ENCODE assay signal across 8 cellular contexts in the genomic region with DNA sequence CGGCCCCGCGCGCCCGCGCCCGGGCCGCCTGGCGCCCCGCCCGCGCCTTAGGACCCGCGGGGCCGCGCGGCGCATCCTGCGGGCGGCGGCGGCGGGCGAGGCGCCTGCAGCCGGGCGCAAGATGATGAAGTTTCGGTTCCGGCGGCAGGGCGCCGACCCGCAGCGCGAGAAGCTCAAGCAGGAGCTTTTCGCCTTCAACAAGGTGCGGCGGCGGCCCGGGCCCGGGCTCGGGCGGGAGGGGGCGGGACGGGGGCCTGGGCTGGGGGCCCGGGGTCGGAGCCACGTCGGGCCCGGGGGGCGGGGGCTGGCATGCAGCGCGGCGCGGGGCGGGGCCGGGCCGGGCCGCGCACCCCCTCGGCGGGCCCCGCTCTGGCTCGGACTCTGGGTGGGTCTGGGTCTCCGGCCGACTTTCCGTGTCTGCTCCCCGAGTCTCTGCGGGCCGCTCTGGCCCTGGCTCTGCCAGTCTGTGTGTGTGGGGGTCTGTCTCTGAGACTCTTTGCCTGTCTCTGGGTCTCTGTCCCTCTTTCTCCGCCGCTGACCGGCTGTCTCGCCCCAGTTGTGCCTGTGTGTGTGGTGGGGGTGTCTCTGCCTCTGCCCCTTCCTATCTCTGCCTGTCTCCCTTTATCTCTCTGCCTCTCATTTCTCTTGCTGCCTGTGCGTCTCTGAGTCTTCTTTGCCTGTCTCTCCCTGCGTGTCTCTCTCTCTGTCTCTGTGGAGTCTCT. TPM values are rescaled to one million over a fixed set of nuclear protein-coding genes. Genes with fewer than 3 reads are reported as not detected.
A peak's percentile ranks its signal among the peaks of the same experiment; 100 is the strongest.
DNase-seq lines count a peak whose midpoint lies in the region; ATAC-seq lines count a peak whose summit lies in the region.

A gene (plus strand): TSS at position 74 of the 722 bp plus-strand sequence. CDS start 48 bp downstream, at position 122.

- H3K4me3 Mint-ChIP-seq in T-helper 17 cell = peak within 1 kb of the TSS; percentile 100

- ATAC-seq in HG02884 (IDR thresholded peaks at IDR 0.05; ENCODE audit: unreplicated experiment) (peak; percentile 23), T-helper 17 cell (no peak), esophagus mucosa (peak; percentile 3)

- DNase-seq in NCI-H1694 treated with DMSO at 0.1 percent for 48 hours (lab: John Stamatoyannopoulos, UW) = peak; percentile 6
- no peak for DNase-seq in NCI-H1694 (lab: John Stamatoyannopoulos, UW)
- no peak for DNase-seq in T-helper 17 cell
- DNase-seq in effector CD8-positive, alpha-beta T cell (lab: John Stamatoyannopoulos, UW) = no peak
- no peak for DNase-seq in effector CD4-positive, alpha-beta T cell

- H3K9me3 ChIP-seq in T-helper 17 cell (ENCODE audit: control insufficient read depth, low read length, poor library complexity, severe bottlenecking) (no peaks in the 10 kb centered on the region), neuron (ENCODE audit: low read length) (no peaks in the 10 kb centered on the region)

- no peaks in the 10 kb centered on the region for H3K36me3 ChIP-seq in neuron (ENCODE audit: insufficient read depth, low read length)

- peak within 1 kb of the TSS; percentile 30 for H2AFZ ChIP-seq in neuron (ENCODE audit: low read depth, low read length)

- H3K27me3 Mint-ChIP-seq in T-helper 17 cell = no peaks in the 10 kb centered on the region

- H3K4me3 ChIP-seq in neuron (ENCODE audit: low read length) = peak within 1 kb of the TSS; percentile 86

- peaks cover 48% of the 10 kb centered on the region for H3K4me1 ChIP-seq in neuron (ENCODE audit: insufficient read depth, low read length)

- H3K36me3 Mint-ChIP-seq in T-helper 17 cell (ENCODE audit: low read depth) = peaks cover 3% of the 10 kb centered on the region

- H3K27ac Mint-ChIP-seq in T-helper 17 cell = peak within 1 kb of the TSS; percentile 94

- H3K4me1 Mint-ChIP-seq in T-helper 17 cell = peaks cover 25% of the 10 kb centered on the region

- H3K27me3 ChIP-seq in neuron (ENCODE audit: insufficient read depth, low read length) = no peaks in the 10 kb centered on the region

RNA-seq across cellular contexts. Expression of the gene that starts here (rescaled TPM):
- 10 to 100 TPM; 14.6 to 16.2 TPM for total RNA-seq in T-helper 17 cell
- 17.6 TPM for total RNA-seq in esophagus mucosa
